Comparison of ENCODE assay signal across 15 cellular contexts in genomic region chr17:74823176-74823495, GRCh38. TPM values are rescaled to one million over a fixed set of nuclear protein-coding genes. Genes with fewer than 3 reads are reported as not detected.
"Had no signal": no experiment of that assay in that cellular context is flagged by ENCODE, and none has a peak within 500 bp of the region (broad histone marks: within the 10 kb centered on the region; RNA-seq: fewer than 3 reads in every experiment).

No MANE protein-coding gene starts in this region.

- H3K27ac ChIP-seq: ascending aorta, cardiac muscle cell, testis had no signal

- H3K4me3 ChIP-seq: ascending aorta, cardiac muscle cell, lung, testis had no signal

- H3K4me3 Mint-ChIP-seq: activated CD4-positive, alpha-beta memory T cell treated with anti-CD3 and anti-CD28 coated beads for 36 hours; activated naive CD8-positive, alpha-beta T cell treated with anti-CD3 and anti-CD28 coated beads, Interleukin-2, amount 10 ng/mL, durations not matched to agents 7 days and 5 days; effector memory CD8-positive, alpha-beta T cell; naive thymus-derived CD4-positive, alpha-beta T cell had no signal

- H3K27me3 Mint-ChIP-seq: activated CD4-positive, alpha-beta memory T cell treated with anti-CD3 and anti-CD28 coated beads for 36 hours; activated naive CD8-positive, alpha-beta T cell treated with anti-CD3 and anti-CD28 coated beads, Interleukin-2, amount 10 ng/mL, durations not matched to agents 7 days and 5 days; effector memory CD8-positive, alpha-beta T cell; naive thymus-derived CD4-positive, alpha-beta T cell had no signal

- H3K9me3 Mint-ChIP-seq: activated CD4-positive, alpha-beta memory T cell treated with anti-CD3 and anti-CD28 coated beads for 36 hours; activated naive CD8-positive, alpha-beta T cell treated with anti-CD3 and anti-CD28 coated beads, Interleukin-2, amount 10 ng/mL, durations not matched to agents 7 days and 5 days; effector memory CD8-positive, alpha-beta T cell; naive thymus-derived CD4-positive, alpha-beta T cell had no signal

- H3K27ac Mint-ChIP-seq: activated CD4-positive, alpha-beta memory T cell treated with anti-CD3 and anti-CD28 coated beads for 36 hours; activated naive CD8-positive, alpha-beta T cell treated with anti-CD3 and anti-CD28 coated beads, Interleukin-2, amount 10 ng/mL, durations not matched to agents 7 days and 5 days; effector memory CD8-positive, alpha-beta T cell; naive thymus-derived CD4-positive, alpha-beta T cell had no signal

- H3K9me3 ChIP-seq: ascending aorta, testis had no signal

- H3K36me3 ChIP-seq: cardiac muscle cell had no signal

- H3K4me1 ChIP-seq: ascending aorta had no signal

- H3K36me3 Mint-ChIP-seq: activated naive CD8-positive, alpha-beta T cell treated with anti-CD3 and anti-CD28 coated beads, Interleukin-2, amount 10 ng/mL, durations not matched to agents 7 days and 5 days had no signal

- H3K27me3 ChIP-seq: ascending aorta, cardiac muscle cell, testis had no signal

- H3K4me1 Mint-ChIP-seq: activated naive CD8-positive, alpha-beta T cell treated with anti-CD3 and anti-CD28 coated beads, Interleukin-2, amount 10 ng/mL, durations not matched to agents 7 days and 5 days had no signal

- DNase-seq: activated CD4-positive, alpha-beta memory T cell treated with anti-CD3 and anti-CD28 coated beads for 36 hours; activated CD4-positive, alpha-beta T cell treated with anti-CD3 and anti-CD28 coated beads for 1 hour; activated gamma-delta T cell treated with Interleukin-2 at 50 U/mL for 16 hours; activated naive CD8-positive, alpha-beta T cell treated with anti-CD3 and anti-CD28 coated beads, Interleukin-2, amount 10 ng/mL, durations not matched to agents 7 days and 5 days; activated T-cell treated with anti-CD3 and anti-CD28 coated beads, Interleukin-2, amount 50 U/mL, for 48 hours; cortex of kidney; effector memory CD8-positive, alpha-beta T cell; erythroblast; naive thymus-derived CD4-positive, alpha-beta T cell; stimulated activated CD4-positive, alpha-beta T cell treated with anti-CD3 and anti-CD28 coated beads, Interleukin-2, amount 100 ng/mL, for 48 hours; stimulated activated naive CD4-positive, alpha-beta T cell treated with Interleukin-2 at 50 U/mL for 16 hours; testis had no signal

RNA-seq across cellular contexts. Expression of gene GRIN2C, which starts 36.5 kb away (rescaled TPM):
- total RNA-seq: activated CD4-positive, alpha-beta memory T cell treated with anti-CD3 and anti-CD28 coated beads for 36 hours; ascending aorta had no signal
